ENCODE assay signal across 18 cellular contexts in the genomic region with DNA sequence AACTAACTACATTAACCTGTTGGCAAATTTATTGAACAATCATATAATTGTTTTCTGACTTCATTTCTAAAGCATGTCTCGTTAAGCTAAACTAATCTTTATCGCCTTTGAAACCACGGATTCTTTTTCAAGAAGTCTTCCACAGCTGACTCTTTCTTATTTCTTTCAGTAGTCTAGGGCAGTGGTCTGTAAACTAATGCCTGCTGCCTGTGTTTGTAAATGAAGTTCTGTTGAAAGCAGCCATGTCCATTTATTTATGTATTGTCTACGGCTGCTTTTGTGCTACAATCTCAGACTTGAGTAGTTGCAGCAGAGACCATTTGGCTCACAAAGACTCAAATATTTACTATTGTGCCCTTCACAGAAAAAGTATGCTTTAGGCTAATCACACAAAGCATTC.
"Had no signal": no experiment of that assay in that cellular context is flagged by ENCODE, and none has a peak within 500 bp of the region (broad histone marks: within the 10 kb centered on the region; RNA-seq: fewer than 3 reads in every experiment).

No MANE protein-coding gene starts in this region.

- H3K27ac ChIP-seq: esophagus muscularis mucosa, psoas muscle, vagina had no signal

- FAIRE-seq: colon, endometrium, small intestine, TTC549 had no signal

- H3K36me3 ChIP-seq: adrenal gland, right lobe of liver, vagina had no signal

- DNase-seq: activated CD4-positive, alpha-beta T cell treated with anti-CD3 and anti-CD28 coated beads, Interleukin-2, amount 50 U/mL, for 4 hours; activated gamma-delta T cell treated with Interleukin-2 at 50 U/mL for 16 hours; adrenal gland; caudate nucleus; midbrain; nephron progenitor cell; psoas muscle; right lobe of liver; stimulated activated CD4-positive, alpha-beta T cell treated with anti-CD3 and anti-CD28 coated beads, Interleukin-15, amount 100 ng/mL, for 24 hours; stimulated activated CD4-positive, alpha-beta T cell treated with anti-CD3 and anti-CD28 coated beads, Interleukin-2, amount 100 ng/mL, for 48 hours; trophoblast cell had no signal

- H3K9me3 ChIP-seq: adrenal gland, esophagus muscularis mucosa, psoas muscle, right lobe of liver, vagina had no signal

- H3K4me3 ChIP-seq: adrenal gland, esophagus muscularis mucosa, psoas muscle, right lobe of liver, vagina had no signal

- H3K27me3 ChIP-seq: adrenal gland, esophagus muscularis mucosa, right lobe of liver, vagina had no signal

- ATAC-seq: activated naive CD4-positive, alpha-beta T cell treated with anti-CD3 and anti-CD28 coated beads, Interleukin-2, amount 50 U/mL, for 72 hours; psoas muscle; right lobe of liver had no signal
